In the genomic region with DNA sequence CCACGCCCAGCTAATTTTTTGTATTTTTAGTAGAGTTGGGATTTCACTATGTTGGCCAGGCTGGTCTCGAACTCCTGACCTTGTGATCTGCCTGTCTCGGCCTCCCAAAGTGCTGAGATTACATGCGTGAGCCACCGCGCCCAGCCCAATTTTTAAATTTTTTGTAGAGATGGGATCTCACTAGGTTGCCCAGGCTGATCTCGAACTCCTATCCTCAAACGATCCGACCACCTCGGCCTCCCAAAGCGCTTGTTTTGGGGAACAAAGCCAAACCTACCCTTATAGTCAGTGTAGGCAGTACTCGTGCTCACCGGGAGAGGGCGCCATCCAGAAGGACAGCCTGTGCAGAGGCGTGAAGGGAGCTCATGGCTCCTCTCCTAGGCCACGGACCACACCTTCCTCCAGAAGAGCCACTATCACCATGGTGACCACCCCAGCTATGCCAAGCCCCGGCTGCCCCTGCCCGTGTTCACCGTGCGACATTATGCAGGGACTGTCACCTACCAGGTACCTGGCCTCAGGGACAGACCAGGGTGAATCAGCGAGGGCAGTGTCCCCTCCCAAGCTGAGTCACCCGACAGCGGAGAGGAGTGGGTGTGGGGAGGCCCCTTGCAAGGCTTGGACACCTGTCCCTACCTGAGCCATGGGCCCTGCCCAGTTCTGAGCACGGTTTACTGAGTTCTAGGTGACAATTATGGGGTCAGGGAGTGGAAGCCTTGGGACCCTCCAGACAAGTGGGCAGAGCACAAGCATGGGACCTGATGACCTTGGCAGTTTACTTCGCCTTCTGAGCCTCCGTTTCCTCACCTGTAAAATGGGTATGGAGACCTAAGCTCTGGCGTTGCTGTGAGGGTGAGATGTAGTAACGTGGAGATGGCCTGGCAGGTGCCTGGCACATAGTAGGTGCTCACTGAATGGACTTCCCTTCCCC, we compare ENCODE assay signal across 8 cellular contexts. TPM values are rescaled to one million over a fixed set of nuclear protein-coding genes. Genes with fewer than 3 reads are reported as not detected.
DNase-seq lines count a peak whose midpoint lies in the region; ATAC-seq and TF ChIP-seq lines count a peak whose summit lies in the region.

No MANE protein-coding gene starts in this region.

- H3K27ac ChIP-seq in CD4-positive, alpha-beta T cell (ENCODE audit: low read depth, low read length) = no peak overlapping the region
- H3K27ac ChIP-seq in HL-60 (replicated peaks) (no peak overlapping the region), PC-3 (ENCODE audit: low read length) (no peak overlapping the region), prostate gland (no peak overlapping the region)

- no TSS peak for BruUV-seq in PC-3 (replicated peaks; lab: Mats Ljungman, UMichigan)

- DNase-seq in CD4-positive, alpha-beta T cell = peak; percentile 37 to 68 (median 48)
- peak in 1 of 2 experiments; percentile 78 for DNase-seq in HL-60 (ENCODE audit: low read depth in 1 of 2, low spot score in 1 of 2)
- DNase-seq in PC-3 = peak; percentile 77
- peak; percentile 50 for DNase-seq in activated T-cell treated with anti-CD3 and anti-CD28 coated beads, Interleukin-2, amount 50 U/mL, for 4 hours
- DNase-seq in foreskin fibroblast = peak in 1 of 2 donors; percentile 24
- no peak for DNase-seq in prostate gland (ENCODE audit: low spot score)
- no peak for DNase-seq in NCI-H1417 treated with DMSO at 0.1 percent for 48 hours (lab: John Stamatoyannopoulos, UW)

- H3K4me1 Mint-ChIP-seq in CD4-positive, alpha-beta T cell (ENCODE audit: low read depth) = no peaks in the 10 kb centered on the region
- peaks cover 2% of the 10 kb centered on the region for H3K4me1 Mint-ChIP-seq in activated T-cell treated with anti-CD3 and anti-CD28 coated beads, Interleukin-2, amount 50 U/mL, for 4 hours (ENCODE audit: low read depth)

- no peaks in the 10 kb centered on the region for H3K27me3 Mint-ChIP-seq in CD4-positive, alpha-beta T cell
- no peaks in the 10 kb centered on the region for H3K27me3 Mint-ChIP-seq in activated T-cell treated with anti-CD3 and anti-CD28 coated beads, Interleukin-2, amount 50 U/mL, for 4 hours (ENCODE audit: low read depth)

- no peaks in the 10 kb centered on the region for H3K27me3 ChIP-seq in CD4-positive, alpha-beta T cell (ENCODE audit: control insufficient read depth, insufficient read depth, low read length)
- no peaks in the 10 kb centered on the region for H3K27me3 ChIP-seq in HL-60 (ENCODE audit: insufficient read depth, poor library complexity, severe bottlenecking)
- H3K27me3 ChIP-seq in PC-3 (ENCODE audit: low read length) = no peaks in the 10 kb centered on the region
- H3K27me3 ChIP-seq in prostate gland (replicated peaks; ENCODE audit: insufficient read depth) = no peaks in the 10 kb centered on the region

- H3K4me1 ChIP-seq in PC-3 (ENCODE audit: insufficient read depth, low read length) (peaks cover 27% of the 10 kb centered on the region), prostate gland (replicated peaks) (no peaks in the 10 kb centered on the region)

- H4K20me1 ChIP-seq in PC-3 (ENCODE audit: low read length) = no peaks in the 10 kb centered on the region

- H3K79me2 ChIP-seq in PC-3 (ENCODE audit: low read length) = no peaks in the 10 kb centered on the region

- WGBS in prostate gland = 61% methylated on average over 26 of the region's 28 CpGs

- H3K27ac Mint-ChIP-seq in CD4-positive, alpha-beta T cell = no peak overlapping the region

- H3F3A ChIP-seq in PC-3 (ENCODE audit: low read length, unreplicated experiment) = no peaks in the 10 kb centered on the region

- TF ChIP-seq POLR2A in prostate gland (IDR thresholded peaks at IDR 0.05) = no peak

- H2AFZ ChIP-seq in PC-3 (ENCODE audit: low read length) = 0 out of 2 replicates have a peak overlapping the region, but pooled peaks have one; percentile 11

- H3K36me3 ChIP-seq in PC-3 (ENCODE audit: low read depth, low read length) (no peaks in the 10 kb centered on the region), prostate gland (no peaks in the 10 kb centered on the region)

- H3K4me3 ChIP-seq in HL-60 (replicated peaks; ENCODE audit: insufficient read depth, low read length) (no peak overlapping the region), PC-3 (ENCODE audit: low read length) (no peak overlapping the region), foreskin fibroblast (ENCODE audit: low read depth in 1 of 2, low read length in 2 of 2) (no peak overlapping the region), prostate gland (no peak overlapping the region)

- TF ChIP-seq CTCF in CD4-positive, alpha-beta T cell (IDR thresholded peaks at IDR 0.05) = peak; percentile 64
- TF ChIP-seq CTCF in HL-60 (IDR thresholded peaks at IDR 0.05; ENCODE audit: insufficient read depth, low read length) (peak; percentile 90), PC-3 (conservative IDR thresholded peaks at IDR 0.05; ENCODE audit: low read depth, low read length) (peak; percentile 95), foreskin fibroblast (IDR thresholded peaks at IDR 0.05; ENCODE audit: low read depth, low read length) (peak; percentile 61), prostate gland (IDR thresholded peaks at IDR 0.05) (peak; percentile 34 to 68 (median 50))

- H3K9me2 ChIP-seq in PC-3 (replicated peaks; ENCODE audit: low read length) = no peaks in the 10 kb centered on the region

- intact Hi-C loops in CD4-positive, alpha-beta T cell (cut with DNase I, micrococcal nuclease) = no loop called here
- intact Hi-C loops in PC-3 (cut with micrococcal nuclease) = no loop called here
- intact Hi-C loops in prostate gland (cut with DNase I) = no loop called here

- POLR2A ChIA-PET in CD4-positive, alpha-beta T cell (lab: Charles Lee) = no interaction called here
- POLR2A ChIA-PET in PC-3 (lab: Charles Lee; ENCODE audit: unreplicated experiment) = interaction anchor here (0.6 kb wide), 1 partner anchor 730 kb away, joined by 14 read pairs; no protein-coding TSS in a partner anchor

- no peaks in the 10 kb centered on the region for H3K9me3 Mint-ChIP-seq in CD4-positive, alpha-beta T cell
- no peaks in the 10 kb centered on the region for H3K9me3 Mint-ChIP-seq in activated T-cell treated with anti-CD3 and anti-CD28 coated beads, Interleukin-2, amount 50 U/mL, for 4 hours

- H3K4me2 ChIP-seq in PC-3 (ENCODE audit: low read length) = peak overlapping the region; percentile 7; the same call in 1 of the 2 replicates

- CTCF ChIA-PET in CD4-positive, alpha-beta T cell (lab: Charles Lee) = interaction anchor here (0.6 to 1.3 kb wide), 5 partner anchors 9 to 152 kb away, joined by 3 to 6 read pairs (median 4); no protein-coding TSS in a partner anchor
- CTCF ChIA-PET in PC-3 (lab: Charles Lee) = interaction anchor here (0.6 to 1.9 kb wide), 10 partner anchors 10 to 176 kb away, joined by 4 to 22 read pairs (median 6); partner anchors contain the start of genes LLGL2, SMIM5 and TSEN54

- no peaks in the 10 kb centered on the region for H3K9me3 ChIP-seq in CD4-positive, alpha-beta T cell (ENCODE audit: control insufficient read depth, low read length)
- H3K9me3 ChIP-seq in PC-3 (ENCODE audit: low read length) = no peaks in the 10 kb centered on the region
- H3K9me3 ChIP-seq in prostate gland = no peaks in the 10 kb centered on the region

- H3K36me3 Mint-ChIP-seq in CD4-positive, alpha-beta T cell (ENCODE audit: low read depth) = no peaks in the 10 kb centered on the region
- no peaks in the 10 kb centered on the region for H3K36me3 Mint-ChIP-seq in activated T-cell treated with anti-CD3 and anti-CD28 coated beads, Interleukin-2, amount 50 U/mL, for 4 hours (ENCODE audit: insufficient read depth)

- ATAC-seq in CD4-positive, alpha-beta T cell (ENCODE audit: poor library complexity) = peak; percentile 81
- ATAC-seq in PC-3 = peak; percentile 54
- peak; percentile 73 to 79 for ATAC-seq in activated T-cell treated with anti-CD3 and anti-CD28 coated beads, Interleukin-2, amount 50 U/mL, for 4 hours
- no peak for ATAC-seq in GM18867 (IDR thresholded peaks at IDR 0.05; ENCODE audit: unreplicated experiment)

- H3K4me3 Mint-ChIP-seq in CD4-positive, alpha-beta T cell = no peak overlapping the region
- H3K4me3 Mint-ChIP-seq in activated T-cell treated with anti-CD3 and anti-CD28 coated beads, Interleukin-2, amount 50 U/mL, for 4 hours = no peak overlapping the region

- no peak overlapping the region for H3K9ac ChIP-seq in PC-3 (ENCODE audit: low read length)

RNA-seq across cellular contexts. Expression of gene MYO15B, which starts 13.7 kb away (rescaled TPM):
- 100 to 1,000 TPM; 202 to 209 TPM for total RNA-seq in CD4-positive, alpha-beta T cell
- total RNA-seq in PC-3 (2014; rRNA removed) = 3.2 and 7.1 TPM in 2 replicates
- 10 to 100 TPM in 2 of 3 donors, 1 to 10 TPM in 1; 9.3 to 29.6 (median 14.0) TPM for total RNA-seq in activated T-cell treated with anti-CD3 and anti-CD28 coated beads, Interleukin-2, amount 50 U/mL, for 4 hours
- 100 to 1,000 TPM in 1 of 2 donors, 10 to 100 TPM in 1; 86.5 to 214 TPM for total RNA-seq in prostate gland

RNA-seq across cellular contexts. Expression of gene SMIM5, which starts 31.9 kb away (rescaled TPM):
- total RNA-seq in CD4-positive, alpha-beta T cell = 1 to 10 TPM in 1 of 2 experiments, under 1 TPM in 1; 0.75 to 1.3 TPM
- total RNA-seq in PC-3 (2014; rRNA removed) (2.3 and 4.3 TPM in 2 replicates), prostate gland (1 to 10 TPM in 1 of 2 donors, under 1 TPM in 1; 0.27 to 4.1 TPM)
- under 1 TPM in 1 of 3 donors, not detected in 2; 0.24 TPM for total RNA-seq in activated T-cell treated with anti-CD3 and anti-CD28 coated beads, Interleukin-2, amount 50 U/mL, for 4 hours

Comparison
In these comparisons a context has a peak if more than half of its experiments do, and no peak if none do; other contexts are left out.
1. DNase-seq: peak in CD4-positive, alpha-beta T cell (10 of 10), PC-3 (single experiment) and activated T-cell treated with anti-CD3 and anti-CD28 coated beads, Interleukin-2, amount 50 U/mL, for 4 hours (single experiment); none in prostate gland (single experiment) and NCI-H1417 treated with DMSO at 0.1 percent for 48 hours (single experiment).
2. Peak in every context shown above with its lines, with median percentiles within 50 percentile points of each other: CTCF ChIP-seq.